Comparison of ENCODE assay signal across 34 cellular contexts in the genomic region with DNA sequence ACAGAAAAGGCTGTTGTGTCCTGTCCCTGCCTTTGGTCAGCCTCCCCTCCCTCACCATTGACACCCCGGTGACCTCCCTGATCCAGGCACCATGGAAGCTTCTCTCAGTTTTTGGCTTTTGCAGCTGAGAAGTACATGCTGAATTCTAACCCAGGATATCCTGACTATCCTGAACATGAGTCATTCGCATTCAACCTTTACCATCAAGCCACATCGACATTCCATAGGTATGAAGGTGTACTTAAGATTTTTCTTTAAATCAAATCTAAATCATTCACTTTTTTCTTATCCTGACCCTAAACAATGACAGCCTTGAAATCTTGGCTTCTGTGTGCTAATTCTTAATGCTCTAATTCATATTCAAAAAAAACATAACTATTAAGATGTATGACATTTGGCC. TPM values are rescaled to one million over a fixed set of nuclear protein-coding genes. Genes with fewer than 3 reads are reported as not detected.
"Had no signal": no experiment of that assay in that cellular context is flagged by ENCODE, and none has a peak within 500 bp of the region (broad histone marks: within the 10 kb centered on the region; RNA-seq: fewer than 3 reads in every experiment).

No MANE protein-coding gene starts in this region.

- H3K36me3 ChIP-seq: ascending aorta, cardiac muscle cell, MG63 had no signal

- H3K27me3 ChIP-seq: ascending aorta, body of pancreas, MG63 had no signal

- H3K27me3 Mint-ChIP-seq: activated T-cell treated with anti-CD3 and anti-CD28 coated beads, Interleukin-2, amount 50 U/mL, for 24 hours had no signal

- H3K9me3 Mint-ChIP-seq: activated B cell treated with CpG ODN at 0.5 μM for 24 hours; activated naive CD4-positive, alpha-beta T cell treated with anti-CD3 and anti-CD28 coated beads, Interleukin-2, amount 50 U/mL, for 72 hours; activated naive CD8-positive, alpha-beta T cell treated with anti-CD3 and anti-CD28 coated beads, Interleukin-2, amount 50 U/mL, for 24 hours; activated T-cell treated with anti-CD3 and anti-CD28 coated beads, Interleukin-2, amount 50 U/mL, for 24 hours; activated T-helper 1 cell treated with anti-CD3 and anti-CD28 coated beads, Interleukin-12 subunit alpha, Interleukin-12 subunit beta, Interleukin-2, Interleukin-4 antibody, amounts not matched to agents 30 ng/mL and 10 ng/mL and 1 ng/mL, durations not matched to agents 14 hours and 24 hours and 36 hours; T-cell had no signal

- DNase-seq: activated B cell treated with CpG ODN at 0.5 μM for 24 hours; activated CD4-positive, alpha-beta T cell treated with anti-CD3 and anti-CD28 coated beads for 1 hour; activated CD4-positive, alpha-beta T cell treated with anti-CD3 and anti-CD28 coated beads, Interleukin-2, amount 10 ng/mL, durations not matched to agents 24 days and 14 days; activated CD4-positive, alpha-beta T cell treated with anti-CD3 and anti-CD28 coated beads, Interleukin-2, amount 50 U/mL, for 48 hours; activated CD8-positive, alpha-beta memory T cell treated with anti-CD3 and anti-CD28 coated beads, Interleukin-2, amount 10 ng/mL, durations not matched to agents 7 days and 5 days; activated effector memory CD4-positive, alpha-beta T cell treated with Interleukin-2 at 50 U/mL for 16 hours; activated naive CD4-positive, alpha-beta T cell; activated naive CD8-positive, alpha-beta T cell treated with anti-CD3 and anti-CD28 coated beads, Interleukin-2, amount 50 U/mL, for 24 hours; activated T-cell treated with anti-CD3 and anti-CD28 coated beads, Interleukin-2, amount 50 U/mL, for 24 hours; amniotic stem cell; body of pancreas; MG63; MV-4-11; NCI-H1092 treated with DMSO at 0.1 percent for 48 hours; NCI-H1417 treated with DMSO at 0.1 percent for 48 hours; NCI-H1694; NCI-H2029; NCI-H2107; NCI-H2171 treated with DMSO at 0.1 percent for 48 hours; NCI-H226; NCI-H510A; NCI-H526 treated with DMSO at 0.1 percent for 48 hours; NCI-H82; OCI-M1; T-cell; T-helper 2 cell; T1000 had no signal

- H3K4me1 Mint-ChIP-seq: activated B cell treated with CpG ODN at 0.5 μM for 24 hours; activated CD4-positive, alpha-beta T cell treated with anti-CD3 and anti-CD28 coated beads, Interleukin-2, amount 10 ng/mL, durations not matched to agents 24 days and 14 days; activated CD8-positive, alpha-beta memory T cell treated with anti-CD3 and anti-CD28 coated beads, Interleukin-2, amount 10 ng/mL, durations not matched to agents 7 days and 5 days; activated naive CD8-positive, alpha-beta T cell treated with anti-CD3 and anti-CD28 coated beads, Interleukin-2, amount 50 U/mL, for 24 hours had no signal

- H3K9me3 ChIP-seq: ascending aorta, body of pancreas, MG63 had no signal

- H3K4me3 ChIP-seq: ascending aorta, body of pancreas, cardiac muscle cell, MG63, SK-N-MC had no signal

- H3K9ac ChIP-seq: KMS-11 had no signal

- H3K4me1 ChIP-seq: ascending aorta, body of pancreas had no signal

- H3K36me3 Mint-ChIP-seq: activated CD8-positive, alpha-beta memory T cell treated with anti-CD3 and anti-CD28 coated beads, Interleukin-2, amount 10 ng/mL, durations not matched to agents 7 days and 5 days; activated naive CD4-positive, alpha-beta T cell treated with anti-CD3 and anti-CD28 coated beads, Interleukin-2, amount 50 U/mL, for 72 hours; T-cell had no signal

- H3K27ac ChIP-seq: ascending aorta, body of pancreas, cardiac muscle cell, KMS-11, SK-N-MC had no signal

- ATAC-seq: activated CD8-positive, alpha-beta memory T cell treated with anti-CD3 and anti-CD28 coated beads, Interleukin-2, amount 10 ng/mL, durations not matched to agents 7 days and 5 days; activated naive CD4-positive, alpha-beta T cell treated with anti-CD3 and anti-CD28 coated beads, Interleukin-2, amount 50 U/mL, for 72 hours; activated naive CD8-positive, alpha-beta T cell treated with anti-CD3 and anti-CD28 coated beads, Interleukin-2, amount 50 U/mL, for 24 hours; body of pancreas; Right ventricle myocardium inferior; T-cell had no signal

- H3K27ac Mint-ChIP-seq: activated B cell treated with CpG ODN at 0.5 μM for 24 hours; activated CD4-positive, alpha-beta T cell treated with anti-CD3 and anti-CD28 coated beads, Interleukin-2, amount 10 ng/mL, durations not matched to agents 24 days and 14 days; activated CD8-positive, alpha-beta memory T cell treated with anti-CD3 and anti-CD28 coated beads, Interleukin-2, amount 10 ng/mL, durations not matched to agents 7 days and 5 days; activated naive CD4-positive, alpha-beta T cell treated with anti-CD3 and anti-CD28 coated beads, Interleukin-2, amount 50 U/mL, for 72 hours; activated naive CD8-positive, alpha-beta T cell treated with anti-CD3 and anti-CD28 coated beads, Interleukin-2, amount 50 U/mL, for 24 hours; activated T-cell treated with anti-CD3 and anti-CD28 coated beads, Interleukin-2, amount 50 U/mL, for 24 hours; activated T-helper 1 cell treated with anti-CD3 and anti-CD28 coated beads, Interleukin-12 subunit alpha, Interleukin-12 subunit beta, Interleukin-2, Interleukin-4 antibody, amounts not matched to agents 30 ng/mL and 10 ng/mL and 1 ng/mL, durations not matched to agents 14 hours and 24 hours and 36 hours; T-cell had no signal

- H3K4me3 Mint-ChIP-seq: activated B cell treated with CpG ODN at 0.5 μM for 24 hours; activated CD4-positive, alpha-beta T cell treated with anti-CD3 and anti-CD28 coated beads, Interleukin-2, amount 10 ng/mL, durations not matched to agents 24 days and 14 days; activated CD8-positive, alpha-beta memory T cell treated with anti-CD3 and anti-CD28 coated beads, Interleukin-2, amount 10 ng/mL, durations not matched to agents 7 days and 5 days; activated naive CD8-positive, alpha-beta T cell treated with anti-CD3 and anti-CD28 coated beads, Interleukin-2, amount 50 U/mL, for 24 hours; activated T-cell treated with anti-CD3 and anti-CD28 coated beads, Interleukin-2, amount 50 U/mL, for 24 hours; activated T-helper 1 cell treated with anti-CD3 and anti-CD28 coated beads, Interleukin-12 subunit alpha, Interleukin-12 subunit beta, Interleukin-2, Interleukin-4 antibody, amounts not matched to agents 30 ng/mL and 10 ng/mL and 1 ng/mL, durations not matched to agents 14 hours and 24 hours and 36 hours; T-cell had no signal

- H3K4me2 ChIP-seq: KMS-11 had no signal

RNA-seq across cellular contexts. Expression of gene KRT78, which starts 8.7 kb away (rescaled TPM):
- total RNA-seq: activated B cell treated with CpG ODN at 0.5 μM for 24 hours; activated CD4-positive, alpha-beta T cell treated with anti-CD3 and anti-CD28 coated beads, Interleukin-2, amount 10 ng/mL, durations not matched to agents 24 days and 14 days; activated CD8-positive, alpha-beta memory T cell treated with anti-CD3 and anti-CD28 coated beads, Interleukin-2, amount 10 ng/mL, durations not matched to agents 7 days and 5 days; activated naive CD4-positive, alpha-beta T cell treated with anti-CD3 and anti-CD28 coated beads, Interleukin-2, amount 50 U/mL, for 72 hours; activated T-helper 1 cell treated with anti-CD3 and anti-CD28 coated beads, Interleukin-12 subunit alpha, Interleukin-12 subunit beta, Interleukin-2, Interleukin-4 antibody, amounts not matched to agents 30 ng/mL and 10 ng/mL and 1 ng/mL, durations not matched to agents 14 hours and 24 hours and 36 hours; ascending aorta; body of pancreas; cardiac muscle cell; Right ventricle myocardium inferior; T-cell had no signal
- polyA plus RNA-seq: cardiac muscle cell had no signal

RNA-seq across cellular contexts. Expression of gene KRT79, which starts 23.4 kb away (rescaled TPM):
- total RNA-seq: activated B cell treated with CpG ODN at 0.5 μM for 24 hours; activated CD4-positive, alpha-beta T cell treated with anti-CD3 and anti-CD28 coated beads, Interleukin-2, amount 10 ng/mL, durations not matched to agents 24 days and 14 days; activated T-helper 1 cell treated with anti-CD3 and anti-CD28 coated beads, Interleukin-12 subunit alpha, Interleukin-12 subunit beta, Interleukin-2, Interleukin-4 antibody, amounts not matched to agents 30 ng/mL and 10 ng/mL and 1 ng/mL, durations not matched to agents 14 hours and 24 hours and 36 hours; ascending aorta; body of pancreas; cardiac muscle cell; Right ventricle myocardium inferior had no signal
- polyA plus RNA-seq: cardiac muscle cell had no signal

RNA-seq across cellular contexts. Expression of gene KRT4, which starts 43.6 kb away (rescaled TPM):
- total RNA-seq: activated B cell treated with CpG ODN at 0.5 μM for 24 hours; activated CD4-positive, alpha-beta T cell treated with anti-CD3 and anti-CD28 coated beads, Interleukin-2, amount 10 ng/mL, durations not matched to agents 24 days and 14 days; activated CD8-positive, alpha-beta memory T cell treated with anti-CD3 and anti-CD28 coated beads, Interleukin-2, amount 10 ng/mL, durations not matched to agents 7 days and 5 days; activated naive CD4-positive, alpha-beta T cell treated with anti-CD3 and anti-CD28 coated beads, Interleukin-2, amount 50 U/mL, for 72 hours; activated T-helper 1 cell treated with anti-CD3 and anti-CD28 coated beads, Interleukin-12 subunit alpha, Interleukin-12 subunit beta, Interleukin-2, Interleukin-4 antibody, amounts not matched to agents 30 ng/mL and 10 ng/mL and 1 ng/mL, durations not matched to agents 14 hours and 24 hours and 36 hours; ascending aorta; cardiac muscle cell; Right ventricle myocardium inferior; T-cell had no signal
- polyA plus RNA-seq: cardiac muscle cell had no signal
